ENCODE assay signal across 25 cellular contexts in the genomic region with DNA sequence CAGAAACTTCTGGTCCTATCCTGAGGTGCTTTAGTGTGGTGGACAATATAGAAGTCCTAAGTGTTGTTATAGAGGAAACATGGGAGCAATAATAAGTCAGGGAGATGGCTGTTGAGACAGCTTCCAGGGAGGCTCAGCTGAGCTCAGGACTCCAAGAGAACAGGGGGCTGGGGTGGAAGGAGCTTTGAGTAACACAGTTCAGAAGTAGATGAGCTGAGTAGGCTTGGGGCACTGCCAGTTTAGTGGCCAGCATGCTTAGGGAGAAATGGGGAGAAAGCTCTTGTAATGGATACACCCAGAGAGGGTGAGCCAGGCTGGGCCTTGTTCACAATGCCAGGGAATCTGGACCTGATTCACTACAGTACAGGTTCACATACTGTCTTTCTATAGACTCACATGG.
"Had no signal": no experiment of that assay in that cellular context is flagged by ENCODE, and none has a peak within 500 bp of the region (broad histone marks: within the 10 kb centered on the region; RNA-seq: fewer than 3 reads in every experiment).

No MANE protein-coding gene starts in this region.

- ATAC-seq: heart right ventricle; left cardiac atrium; left lung; mucosa of descending colon; naive thymus-derived CD4-positive, alpha-beta T cell; right lobe of liver; stimulated activated effector memory CD8-positive, alpha-beta T cell treated with anti-CD3 and anti-CD28 coated beads, Interleukin-12 subunit alpha, Interleukin-12 subunit beta, amount 100 ng/mL, for 72 hours; stimulated activated naive CD8-positive, alpha-beta T cell treated with anti-CD3 and anti-CD28 coated beads, Interleukin-15, Interleukin-2, amounts not matched to agents 100 U/mL and 50 U/mL, for 24 hours had no signal

- H3K27me3 ChIP-seq: colonic mucosa, esophagus muscularis mucosa, heart right ventricle, left lung, right lobe of liver, tibial nerve, upper lobe of left lung had no signal

- H3K36me3 ChIP-seq: colonic mucosa, esophagus muscularis mucosa, heart right ventricle, left lung, right lobe of liver, thoracic aorta, tibial nerve, upper lobe of left lung had no signal

- H3K27ac ChIP-seq: colonic mucosa, esophagus muscularis mucosa, heart right ventricle, left lung, right lobe of liver, thoracic aorta, tibial nerve, upper lobe of left lung had no signal

- DNase-seq: colonic mucosa; effector CD8-positive, alpha-beta T cell; endodermal cell; foreskin melanocyte; glutamatergic neuron; heart right ventricle; hippocampal formation; left cardiac atrium; left lung; mesenchymal stem cell; mucosa of descending colon; naive thymus-derived CD4-positive, alpha-beta T cell; nucleus accumbens; posterior cingulate gyrus; retina; right lobe of liver; small intestine; stimulated activated CD4-positive, alpha-beta T cell treated with anti-CD3 and anti-CD28 coated beads, Interleukin-15, amount 100 ng/mL, for 24 hours; stimulated activated CD4-positive, alpha-beta T cell treated with anti-CD3 and anti-CD28 coated beads, Interleukin-4, amount 100 ng/mL, for 24 hours; stimulated activated naive CD8-positive, alpha-beta T cell treated with anti-CD3 and anti-CD28 coated beads, Interleukin-15, Interleukin-2, amounts not matched to agents 100 U/mL and 50 U/mL, for 24 hours; upper lobe of left lung had no signal

- H3K4me1 ChIP-seq: colonic mucosa, esophagus muscularis mucosa, left lung, right lobe of liver, tibial nerve, upper lobe of left lung had no signal

- H3K4me3 ChIP-seq: colonic mucosa, esophagus muscularis mucosa, heart right ventricle, left lung, mucosa of descending colon, right lobe of liver, thoracic aorta, tibial nerve, upper lobe of left lung had no signal

- H3K9me3 ChIP-seq: colonic mucosa, esophagus muscularis mucosa, left lung, mucosa of descending colon, right lobe of liver, thoracic aorta, tibial nerve, upper lobe of left lung had no signal
